Comparison of ENCODE assay signal across 9 cellular contexts in the genomic region with DNA sequence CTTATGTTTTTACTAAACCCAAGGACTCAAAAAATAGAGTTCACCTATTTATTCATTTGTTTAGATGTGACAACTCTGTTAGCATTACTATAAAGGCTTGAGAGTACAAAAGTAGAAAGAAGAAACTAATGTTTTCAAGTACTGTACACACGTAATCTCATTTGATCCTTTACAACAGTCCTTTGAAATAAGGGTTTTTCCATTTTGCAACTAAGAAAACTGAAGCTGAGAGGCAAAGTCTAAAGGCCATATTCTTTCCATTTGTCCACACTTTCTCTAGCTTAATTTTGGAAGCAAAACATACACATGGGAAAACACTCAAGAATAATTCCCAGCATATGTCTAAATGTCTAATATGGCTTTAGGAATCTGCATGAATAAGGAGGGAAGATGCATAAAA. TPM values are rescaled to one million over a fixed set of nuclear protein-coding genes. Genes with fewer than 3 reads are reported as not detected.
"Had no signal": no experiment of that assay in that cellular context is flagged by ENCODE, and none has a peak within 500 bp of the region (broad histone marks: within the 10 kb centered on the region; RNA-seq: fewer than 3 reads in every experiment).

No MANE protein-coding gene starts in this region.

- DNase-seq: GDM1, GF-D8 had no signal

- ATAC-seq: GM12878 had no signal

- FAIRE-seq: G401.6, GM12878, GM12891, GM12892, GM18507, GM19239 had no signal

- H3K4me3 ChIP-seq: GM12878 had no signal

RNA-seq across cellular contexts. Expression of a gene that starts 34.1 kb away (rescaled TPM):
- total RNA-seq: G401 had no signal
